In genomic region chr11:9688716-9689511, GRCh38 we compare ENCODE assay signal across 8 cellular contexts. TPM values are rescaled to one million over a fixed set of nuclear protein-coding genes. Genes with fewer than 3 reads are reported as not detected.
DNase-seq lines count a peak whose midpoint lies in the region; ATAC-seq and TF ChIP-seq lines count a peak whose summit lies in the region.

No MANE protein-coding gene starts in this region.

- H2BK15ac ChIP-seq in IMR-90 (ENCODE audit: low read depth, low read length): no peak overlapping the region

- H3K36me3 ChIP-seq in IMR-90 (ENCODE audit: control insufficient read depth, insufficient read depth, low read length) (peaks cover under 1% of the 10 kb centered on the region; the same call in 1 of the 2 replicates), iPS-20b (ENCODE audit: insufficient read depth, low read depth, low read length) (peaks cover 3% of the 10 kb centered on the region; the same call in 1 of the 2 replicates)

- peaks cover 30% of the 10 kb centered on the region for H3K9me1 ChIP-seq in IMR-90 (ENCODE audit: insufficient read depth, low read length)

- H3K9ac ChIP-seq in IMR-90 (ENCODE audit: low read depth, low read length): no peak overlapping the region
- 0 out of 2 replicates have a peak overlapping the region, but pooled peaks have one; percentile 7 for H3K9ac ChIP-seq in iPS-20b (ENCODE audit: low read depth, low read length)

- 88% methylated on average over 1 of the region's 7 CpGs; no CpG with 5 or more reads in 1 of the 2 experiments for WGBS in IMR-90 (ENCODE audit: extremely low coverage in 2 of 2, insufficient read length in 1 of 2), 2 experiments

- dilution Hi-C loops in IMR-90 (cut with HindIII; ENCODE audit: low sequenced_read_pairs, unreplicated experiment): no loop called here

- H3K23ac ChIP-seq in IMR-90 (ENCODE audit: low read depth, low read length): 0 out of 2 replicates have a peak overlapping the region, but pooled peaks have one; percentile 69

- ATAC-seq in GM21717 (IDR thresholded peaks at IDR 0.05; ENCODE audit: unreplicated experiment) (peak; percentile 72), IMR-90 (ENCODE audit: low read depth) (peak; percentile 81)
- peak; percentile 89 for ATAC-seq in activated naive CD8-positive, alpha-beta T cell treated with anti-CD3 and anti-CD28 coated beads, Interleukin-2, amount 50 U/mL, for 24 hours
- ATAC-seq in stimulated activated naive B cell treated with anti-CD40 and anti-IgM and Interleukin-4, amounts not matched to agents 10 μg/mL and 1 μg/mL and 100 μg/mL, for 72 hours (replicated peaks): peak; percentile 96

- H3K14ac ChIP-seq in IMR-90 (replicated peaks; ENCODE audit: low read depth, low read length): peak overlapping the region; percentile 38

- H2AK9ac ChIP-seq in IMR-90 (replicated peaks; ENCODE audit: low read depth, low read length, poor library complexity): no peak overlapping the region

- H3K27ac Mint-ChIP-seq in activated naive CD8-positive, alpha-beta T cell treated with anti-CD3 and anti-CD28 coated beads, Interleukin-2, amount 50 U/mL, for 24 hours: no peak overlapping the region
- no peak overlapping the region for H3K27ac Mint-ChIP-seq in stimulated activated naive B cell treated with anti-CD40 and anti-IgM and Interleukin-4, amounts not matched to agents 10 μg/mL and 1 μg/mL and 100 μg/mL, for 72 hours

- H2AK5ac ChIP-seq in IMR-90 (ENCODE audit: low read depth, low read length): 0 out of 2 replicates have a peak overlapping the region, but pooled peaks have one; percentile 37

- no peak for TF ChIP-seq POLR2A in IMR-90 (IDR thresholded peaks at IDR 0.05; ENCODE audit: low read depth, low read length)

- peaks cover 49% of the 10 kb centered on the region; the same call in 1 of the 2 replicates for H4K20me1 ChIP-seq in IMR-90 (ENCODE audit: insufficient read depth, low read length)

- TF ChIP-seq RAD21 in IMR-90 (IDR thresholded peaks at IDR 0.05; ENCODE audit: low read length): no peak

- H3K4me1 ChIP-seq in IMR-90 (ENCODE audit: control insufficient read depth, insufficient read depth, low read length) (peaks cover 11% of the 10 kb centered on the region), iPS-20b (ENCODE audit: insufficient read depth, low read length) (peaks cover 37% of the 10 kb centered on the region)

- BruUV-seq in IMR-90 (replicated peaks; lab: Mats Ljungman, UMichigan): no TSS peak

- H3K27me3 ChIP-seq in IMR-90 (ENCODE audit: control insufficient read depth, insufficient read depth, low read length) (no peaks in the 10 kb centered on the region), iPS-20b (ENCODE audit: insufficient read depth, low read length) (no peaks in the 10 kb centered on the region)

- H3K56ac ChIP-seq in IMR-90 (ENCODE audit: extremely low read depth, insufficient read depth, low read length): no peak overlapping the region

- H4K91ac ChIP-seq in IMR-90 (ENCODE audit: insufficient read depth, low read depth, low read length): no peak overlapping the region

- no peak overlapping the region for H2BK120ac ChIP-seq in IMR-90 (ENCODE audit: low read depth, low read length)

- peaks cover 9% of the 10 kb centered on the region for H3K4me1 Mint-ChIP-seq in activated naive CD8-positive, alpha-beta T cell treated with anti-CD3 and anti-CD28 coated beads, Interleukin-2, amount 50 U/mL, for 24 hours
- H3K4me1 Mint-ChIP-seq in stimulated activated naive B cell treated with anti-CD40 and anti-IgM and Interleukin-4, amounts not matched to agents 10 μg/mL and 1 μg/mL and 100 μg/mL, for 72 hours: peaks cover 34 to 37% of the 10 kb centered on the region in 2 donors

- DNase-seq in GM13976 (ENCODE audit: low spot score): peak; percentile 23
- peak; percentile 81 for DNase-seq in IMR-90
- DNase-seq in activated naive CD8-positive, alpha-beta T cell treated with anti-CD3 and anti-CD28 coated beads, Interleukin-2, amount 50 U/mL, for 24 hours: no peak
- DNase-seq in stimulated activated naive B cell treated with anti-CD40 and anti-IgM and Interleukin-4, amounts not matched to agents 10 μg/mL and 1 μg/mL and 100 μg/mL, for 72 hours: peak; percentile 59
- no peak for DNase-seq in NCI-H524 treated with DMSO at 0.1 percent for 48 hours (lab: John Stamatoyannopoulos, UW)
- no peak for DNase-seq in NCI-H2081 treated with DMSO at 0.1 percent for 48 hours (lab: John Stamatoyannopoulos, UW)

- no peak for TF ChIP-seq CTCF in GM13976 (IDR thresholded peaks at IDR 0.05; ENCODE audit: borderline replicate concordance, control extremely low read depth, extremely low read depth, insufficient read depth, missing control alignments)
- no peak for TF ChIP-seq CTCF in IMR-90 (conservative IDR thresholded peaks at IDR 0.05; ENCODE audit: low read depth, low read length)

- peak overlapping the region; percentile 50 for H2BK5ac ChIP-seq in IMR-90 (ENCODE audit: low read depth, low read length, poor library complexity, severe bottlenecking)

- H3K36me3 Mint-ChIP-seq in activated naive CD8-positive, alpha-beta T cell treated with anti-CD3 and anti-CD28 coated beads, Interleukin-2, amount 50 U/mL, for 24 hours (ENCODE audit: low read depth): no peaks in the 10 kb centered on the region
- peaks cover 24 to 36% of the 10 kb centered on the region in 2 donors for H3K36me3 Mint-ChIP-seq in stimulated activated naive B cell treated with anti-CD40 and anti-IgM and Interleukin-4, amounts not matched to agents 10 μg/mL and 1 μg/mL and 100 μg/mL, for 72 hours

- H3K27ac ChIP-seq in IMR-90 (ENCODE audit: insufficient read depth, low read length) (no peak overlapping the region), iPS-20b (ENCODE audit: low read length) (peak overlapping the region; percentile 11)

- peaks cover 27 to 76% of the 10 kb centered on the region in 2 experiments for H3K79me1 ChIP-seq in IMR-90 (ENCODE audit: low read depth in 1 of 2, low read length in 2 of 2)

- no peak overlapping the region for H4K5ac ChIP-seq in IMR-90 (ENCODE audit: low read depth, low read length)

- no peak overlapping the region for H2AFZ ChIP-seq in IMR-90 (replicated peaks; ENCODE audit: low read length, poor library complexity)

- H3K4ac ChIP-seq in IMR-90 (ENCODE audit: low read depth, low read length): peak overlapping the region; percentile 73

- H3K4me3 ChIP-seq in IMR-90 (ENCODE audit: insufficient read depth, low read depth, low read length) (no peak overlapping the region), iPS-20b (ENCODE audit: low read length) (no peak overlapping the region)

- no peak overlapping the region for H3K4me3 Mint-ChIP-seq in activated naive CD8-positive, alpha-beta T cell treated with anti-CD3 and anti-CD28 coated beads, Interleukin-2, amount 50 U/mL, for 24 hours
- no peak overlapping the region for H3K4me3 Mint-ChIP-seq in stimulated activated naive B cell treated with anti-CD40 and anti-IgM and Interleukin-4, amounts not matched to agents 10 μg/mL and 1 μg/mL and 100 μg/mL, for 72 hours

- peak overlapping the region in 1 of 2 experiments; percentile 67; a peak in 1 of 4 replicates for H4K8ac ChIP-seq in IMR-90 (ENCODE audit: low read depth in 2 of 2, low read length in 2 of 2)

- H3K9me3 ChIP-seq in IMR-90 (ENCODE audit: control insufficient read depth, insufficient read depth, low read length) (no peaks in the 10 kb centered on the region), iPS-20b (ENCODE audit: insufficient read depth, low read depth, low read length) (no peaks in the 10 kb centered on the region)

- H3K9me3 Mint-ChIP-seq in activated naive CD8-positive, alpha-beta T cell treated with anti-CD3 and anti-CD28 coated beads, Interleukin-2, amount 50 U/mL, for 24 hours: no peaks in the 10 kb centered on the region
- H3K9me3 Mint-ChIP-seq in stimulated activated naive B cell treated with anti-CD40 and anti-IgM and Interleukin-4, amounts not matched to agents 10 μg/mL and 1 μg/mL and 100 μg/mL, for 72 hours: no peaks in the 10 kb centered on the region

- H3K27me3 Mint-ChIP-seq in activated naive CD8-positive, alpha-beta T cell treated with anti-CD3 and anti-CD28 coated beads, Interleukin-2, amount 50 U/mL, for 24 hours: no peaks in the 10 kb centered on the region
- no peaks in the 10 kb centered on the region for H3K27me3 Mint-ChIP-seq in stimulated activated naive B cell treated with anti-CD40 and anti-IgM and Interleukin-4, amounts not matched to agents 10 μg/mL and 1 μg/mL and 100 μg/mL, for 72 hours

- H2BK20ac ChIP-seq in IMR-90 (ENCODE audit: low read depth, low read length): no peak overlapping the region

- H3K18ac ChIP-seq in IMR-90 (ENCODE audit: low read depth, low read length): no peak overlapping the region; the same call in 1 of the 2 replicates

- H3K4me2 ChIP-seq in IMR-90 (ENCODE audit: low read depth, low read length): peak overlapping the region; percentile 49

- CTCF ChIA-PET in IMR-90 (lab: Yijun Ruan, JAX): no interaction called here

- POLR2A ChIA-PET in IMR-90 (lab: Charles Lee; ENCODE audit: unreplicated experiment): no interaction called here

- intact Hi-C loops in IMR-90 (cut with micrococcal nuclease): no loop called here

- in situ Hi-C loops in GM13976 (cut with MboI; ENCODE audit: low sequenced_read_pairs, unreplicated experiment): no loop called here
- in situ Hi-C loops in IMR-90 (cut with MboI; ENCODE audit: low sequenced_read_pairs): no loop called here

TF ChIP-seq in IMR-90, 13 proteins besides CTCF, POLR2A, EP300 and RAD21:
- TF ChIP-seq MAFK (IDR thresholded peaks at IDR 0.05; ENCODE audit: low read depth, low read length) (0 out of 2 replicates have a peak, but pooled peaks have one; percentile 20), FOS (IDR thresholded peaks at IDR 0.05; ENCODE audit: low read depth, low read length) (no peak), BHLHE40 (IDR thresholded peaks at IDR 0.05; ENCODE audit: low read depth, low read length) (peak; percentile 71)

RNA-seq across cellular contexts. Expression of gene SWAP70, which starts 25.0 kb away (rescaled TPM):
- 19.9 and 28.9 TPM in 2 replicates for total RNA-seq in IMR-90 (2012; rRNA removed)
- 12.6 and 15.5 TPM in 2 replicates for polyA plus RNA-seq in IMR-90 (2012; rRNA removed)
- 4.8 and 7.0 TPM in 2 replicates for polyA plus RNA-seq in IMR-90 (2012; cell fraction: cytosol; rRNA removed)
- 2.0 and 11.4 TPM in 2 replicates for polyA plus RNA-seq in IMR-90 (2012; cell fraction: nucleus; rRNA removed; ENCODE audit: low replicate concordance)

Comparison
In these comparisons a context has a peak if more than half of its experiments do, and no peak if none do; other contexts are left out.
1. DNase-seq: peak in GM13976 (single experiment), IMR-90 (single experiment) and stimulated activated naive B cell treated with anti-CD40 and anti-IgM and Interleukin-4, amounts not matched to agents 10 μg/mL and 1 μg/mL and 100 μg/mL, for 72 hours (single experiment); none in activated naive CD8-positive, alpha-beta T cell treated with anti-CD3 and anti-CD28 coated beads, Interleukin-2, amount 50 U/mL, for 24 hours (single experiment), NCI-H524 treated with DMSO at 0.1 percent for 48 hours (single experiment) and NCI-H2081 treated with DMSO at 0.1 percent for 48 hours (single experiment).
2. Peak in every context shown above with its lines, with median percentiles within 50 percentile points of each other: ATAC-seq.